In genomic region chr20:23454816-23455215, GRCh38 we compare ENCODE assay signal across 1 cellular context.
TF ChIP-seq lines count a peak whose summit lies in the region.

No MANE protein-coding gene starts in this region.

TF ChIP-seq in HepG2, 621 proteins besides CTCF, POLR2A, EP300 and RAD21 (continued from another document):
- TF ChIP-seq RERE (CRISPR knock-in tag; IDR thresholded peaks at IDR 0.05; ENCODE audit: low read depth) (no peak), ZNF782 (CRISPR knock-in tag; IDR thresholded peaks at IDR 0.05; ENCODE audit: borderline replicate concordance) (no peak), TEF (CRISPR knock-in tag; IDR thresholded peaks at IDR 0.05) (no peak), CBX1 (IDR thresholded peaks at IDR 0.05; ENCODE audit: low read depth) (no peak), MAFK (conservative IDR thresholded peaks at IDR 0.05 in 1 of 2, IDR thresholded peaks at IDR 0.05 in 1 of 2; ENCODE audit: low read length in 2 of 2) (peak; percentile 94 to 97), SNAPC2 (CRISPR knock-in tag; IDR thresholded peaks at IDR 0.05) (no peak), DMAP1 (CRISPR knock-in tag; IDR thresholded peaks at IDR 0.05) (no peak), SAP130 (CRISPR knock-in tag; IDR thresholded peaks at IDR 0.05; ENCODE audit: low read depth) (no peak), GPN1 (CRISPR knock-in tag; IDR thresholded peaks at IDR 0.05; ENCODE audit: borderline replicate concordance) (no peak)
